15 cellular contexts compared by ENCODE assay signal in genomic region chr12:27293463-27293862, GRCh38. TPM values are rescaled to one million over a fixed set of nuclear protein-coding genes. Genes with fewer than 3 reads are reported as not detected.
A peak's percentile ranks its signal among the peaks of the same experiment; 100 is the strongest.
DNase-seq lines count a peak whose midpoint lies in the region; ATAC-seq and TF ChIP-seq lines count a peak whose summit lies in the region.
"Had no signal": no experiment of that assay in that cellular context is flagged by ENCODE, and none has a peak within 500 bp of the region (broad histone marks: within the 10 kb centered on the region; RNA-seq: fewer than 3 reads in every experiment).

No MANE protein-coding gene starts in this region.

- H3K36me3 Mint-ChIP-seq in nephron (ENCODE audit: low read depth) = peaks cover 11% of the 10 kb centered on the region

- H3K36me3 ChIP-seq in adipocyte (ENCODE audit: control insufficient read depth, insufficient read depth, low read length, severe bottlenecking) = peaks cover 44% of the 10 kb centered on the region
- H3K36me3 ChIP-seq in esophagus squamous epithelium = peaks cover 0 to 9% (median 0%) of the 10 kb centered on the region in 3 donors
- H3K36me3 ChIP-seq in aorta (ENCODE audit: control insufficient read depth in 1 of 2, insufficient read depth in 2 of 2, low read length in 1 of 2) = peaks cover 0 to 1% of the 10 kb centered on the region in 2 donors
- H3K36me3 ChIP-seq: ovary had no signal

- H3K4me3 Mint-ChIP-seq in nephron = no peak overlapping the region
- H3K4me3 Mint-ChIP-seq: activated CD8-positive, alpha-beta T cell treated with anti-CD3 and anti-CD28 coated beads for 36 hours had no signal

- TF ChIP-seq CTCF in esophagus squamous epithelium (IDR thresholded peaks at IDR 0.05) (no peak), nephron (IDR thresholded peaks at IDR 0.05; ENCODE audit: unreplicated experiment in 3 of 3) (no peak)

- H3K27me3 Mint-ChIP-seq in nephron (ENCODE audit: low read depth) = peaks cover 3% of the 10 kb centered on the region
- H3K27me3 Mint-ChIP-seq: activated CD8-positive, alpha-beta T cell treated with anti-CD3 and anti-CD28 coated beads for 36 hours had no signal

- H3K9me3 ChIP-seq in adipocyte (ENCODE audit: control insufficient read depth, low read length) = no peaks in the 10 kb centered on the region
- H3K9me3 ChIP-seq in esophagus squamous epithelium = no peaks in the 10 kb centered on the region
- H3K9me3 ChIP-seq in aorta (ENCODE audit: control insufficient read depth, low read length) = no peaks in the 10 kb centered on the region
- H3K9me3 ChIP-seq: ovary, vagina had no signal

- peak overlapping the region in 3 of 4 donors; percentile 18 to 45 (median 34) for H3K27ac ChIP-seq in esophagus squamous epithelium
- peak overlapping the region; percentile 54 to 59 for H3K27ac ChIP-seq in aorta (ENCODE audit: low read depth in 1 of 2, low read length in 2 of 2)
- H3K27ac ChIP-seq: ovary, vagina had no signal

- ATAC-seq in aorta (ENCODE audit: low FRiP score) = peak; percentile 52
- no peak for ATAC-seq in HG03354 (IDR thresholded peaks at IDR 0.05; ENCODE audit: poor library complexity, severe bottlenecking, unreplicated experiment)
- ATAC-seq: activated CD8-positive, alpha-beta T cell treated with anti-CD3 and anti-CD28 coated beads for 36 hours; K562 had no signal

- H3K27ac Mint-ChIP-seq in nephron = peak overlapping the region; percentile 3 to 43 (median 38)
- H3K27ac Mint-ChIP-seq: activated CD8-positive, alpha-beta T cell treated with anti-CD3 and anti-CD28 coated beads for 36 hours had no signal

- no peak for TF ChIP-seq POLR2A in esophagus squamous epithelium (IDR thresholded peaks at IDR 0.05)

- DNase-seq in adipocyte (ENCODE audit: low read depth) = peak; percentile 33
- no peak for DNase-seq in esophagus squamous epithelium (lab: John Stamatoyannopoulos, UW)
- no peak for DNase-seq in aorta
- no peak for DNase-seq in globus pallidus (ENCODE audit: low spot score)
- DNase-seq in stimulated activated CD4-positive, alpha-beta T cell treated with anti-CD3 and anti-CD28 coated beads, Interleukin-12 subunit alpha, Interleukin-12 subunit beta, amount 100 ng/mL, for 4 hours = no peak
- DNase-seq: activated CD8-positive, alpha-beta T cell treated with anti-CD3 and anti-CD28 coated beads for 36 hours; EL; mesendoderm; NCI-H1417; NCI-H226; ovary had no signal

- WGBS in esophagus squamous epithelium, 2 donors = 37 to 38% methylated on average over 3 of the region's 3 CpGs
- WGBS in aorta, 2 donors = 0 to 3% methylated on average over 3 of the region's 3 CpGs

- peaks cover 26% of the 10 kb centered on the region for H3K4me1 ChIP-seq in adipocyte (ENCODE audit: control insufficient read depth, insufficient read depth, low read length)
- H3K4me1 ChIP-seq in esophagus squamous epithelium = peaks cover 0 to 58% (median 26%) of the 10 kb centered on the region in 3 donors
- H3K4me1 ChIP-seq in aorta (ENCODE audit: control insufficient read depth in 1 of 2, insufficient read depth in 2 of 2, low read length in 2 of 2) = peaks cover 14 to 26% of the 10 kb centered on the region in 2 donors

- H3K4me3 ChIP-seq in adipocyte (ENCODE audit: low read length) (no peak overlapping the region), esophagus squamous epithelium (no peak overlapping the region), aorta (ENCODE audit: low read length in 2 of 2) (no peak overlapping the region)
- H3K4me3 ChIP-seq: K562, ovary, vagina had no signal

- peaks cover 4% of the 10 kb centered on the region for H3K9me3 Mint-ChIP-seq in nephron
- H3K9me3 Mint-ChIP-seq: activated CD8-positive, alpha-beta T cell treated with anti-CD3 and anti-CD28 coated beads for 36 hours had no signal

- peaks cover 9% of the 10 kb centered on the region for H3K4me1 Mint-ChIP-seq in nephron

- peak overlapping the region; percentile 16 for H3K9ac ChIP-seq in adipocyte (ENCODE audit: low read length)

- H3K27me3 ChIP-seq in adipocyte (replicated peaks; ENCODE audit: control insufficient read depth, insufficient read depth, low read length) = no peaks in the 10 kb centered on the region
- no peaks in the 10 kb centered on the region for H3K27me3 ChIP-seq in esophagus squamous epithelium
- no peaks in the 10 kb centered on the region for H3K27me3 ChIP-seq in aorta (ENCODE audit: control insufficient read depth in 1 of 2, insufficient read depth in 2 of 2, low read length in 1 of 2)
- H3K27me3 ChIP-seq: ovary, vagina had no signal

- intact Hi-C loops in esophagus squamous epithelium (cut with DNase I) (no loop called here), aorta (cut with DNase I) (loop anchor here in 1 of 2 donors (5.0 kb wide), 1 partner anchor 41 kb away; no protein-coding TSS in a partner anchor)

RNA-seq across cellular contexts. Expression of gene BMAL2, which starts 39.2 kb away (rescaled TPM):
- total RNA-seq in esophagus squamous epithelium (10 to 100 TPM; 19.3 to 80.7 (median 39.1) TPM), aorta (10 to 100 TPM; 18.1 to 22.6 TPM)
- 1 to 10 TPM; 2.8 to 4.4 TPM for polyA plus RNA-seq in aorta

RNA-seq across cellular contexts. Expression of gene STK38L, which starts 49.4 kb away (rescaled TPM):
- total RNA-seq in esophagus squamous epithelium (10 to 100 TPM; 15.6 to 53.2 (median 28.0) TPM), aorta (100 to 1,000 TPM; 218 to 414 TPM)
- polyA plus RNA-seq in aorta = 10 to 100 TPM; 54.6 to 94.4 TPM

Comparison
In these comparisons a context has a peak if more than half of its experiments do, and no peak if none do; other contexts are left out.
1. RNA of gene STK38L, which starts 49.4 kb away (total RNA-seq): 218 to 414 TPM in aorta; 15.6 to 53.2 TPM in esophagus squamous epithelium; every median in the first group is over 4 times any median in the second.